In genomic region chr6:52597738-52598122, GRCh38 we compare ENCODE assay signal across 10 cellular contexts. TPM values are rescaled to one million over a fixed set of nuclear protein-coding genes. Genes with fewer than 3 reads are reported as not detected.
DNase-seq lines count a peak whose midpoint lies in the region; ATAC-seq and TF ChIP-seq lines count a peak whose summit lies in the region.
"Had no signal": no experiment of that assay in that cellular context is flagged by ENCODE, and none has a peak within 500 bp of the region (broad histone marks: within the 10 kb centered on the region; RNA-seq: fewer than 3 reads in every experiment).

No MANE protein-coding gene starts in this region.

- no peak overlapping the region for H2BK12ac ChIP-seq in trophoblast cell (ENCODE audit: low read length)

- no peak overlapping the region for H3K23ac ChIP-seq in trophoblast cell (ENCODE audit: low read length)

- no peak overlapping the region for H2BK5ac ChIP-seq in trophoblast cell (ENCODE audit: low read depth, low read length, poor library complexity)

- H2BK120ac ChIP-seq in trophoblast cell (ENCODE audit: insufficient read depth, low read length, poor library complexity), result no peak overlapping the region

- TF ChIP-seq POLR2A in esophagus squamous epithelium (IDR thresholded peaks at IDR 0.05), result no peak

- H3K79me2 ChIP-seq in trophoblast cell (ENCODE audit: control insufficient read depth, insufficient read depth, low read length, poor library complexity), result no peaks in the 10 kb centered on the region

- no peak overlapping the region for H3K9ac ChIP-seq in trophoblast cell (ENCODE audit: low read length)

- H3K79me1 ChIP-seq in trophoblast cell (ENCODE audit: low read length), result no peaks in the 10 kb centered on the region

- H2AFZ ChIP-seq in trophoblast cell (ENCODE audit: insufficient read depth, low read length, poor library complexity), result no peak overlapping the region

- TF ChIP-seq CTCF in BE2C (IDR thresholded peaks at IDR 0.05; ENCODE audit: low read depth, low read length) (no peak), esophagus squamous epithelium (IDR thresholded peaks at IDR 0.05) (no peak)

- H4K91ac ChIP-seq in trophoblast cell (ENCODE audit: low read depth, low read length), result no peak overlapping the region

- ATAC-seq in HG03521 (IDR thresholded peaks at IDR 0.05; ENCODE audit: unreplicated experiment), result no peak
- no peak for ATAC-seq in GM19397 (IDR thresholded peaks at IDR 0.05; ENCODE audit: unreplicated experiment)

- H3K27me3 ChIP-seq in BE2C (no peaks in the 10 kb centered on the region), esophagus squamous epithelium (no peaks in the 10 kb centered on the region), trophoblast cell (ENCODE audit: insufficient read depth, low read length) (no peaks in the 10 kb centered on the region)

- intact Hi-C loops in esophagus squamous epithelium (cut with DNase I), result no loop called here

- H3K27ac ChIP-seq in esophagus squamous epithelium, result peak overlapping the region in 3 of 4 donors; percentile 43 to 78 (median 68)
- H3K27ac ChIP-seq in trophoblast cell (ENCODE audit: low read depth, low read length), result no peak overlapping the region
- H3K27ac ChIP-seq: HL-60 had no signal

- H3K4me3 ChIP-seq in BE2C (ENCODE audit: low read depth, low read length) (peak overlapping the region; percentile 41), esophagus squamous epithelium (peak overlapping the region in 1 of 4 donors; percentile 37), trophoblast cell (ENCODE audit: low read depth, low read length) (no peak overlapping the region)

- H4K8ac ChIP-seq in trophoblast cell (ENCODE audit: low read depth, low read length), result peak overlapping the region; percentile 41

- DNase-seq in BE2C, result no peak
- DNase-seq in NCI-H82 treated with DMSO at 0.1 percent for 48 hours (lab: John Stamatoyannopoulos, UW; ENCODE audit: unreplicated experiment), result peak; percentile 17
- no peak for DNase-seq in esophagus squamous epithelium (lab: John Stamatoyannopoulos, UW)
- DNase-seq in trophoblast cell, result no peak
- DNase-seq in LoVo (ENCODE audit: low spot score), result no peak
- DNase-seq in HT-29 (ENCODE audit: low spot score), result no peak
- DNase-seq: activated CD4-positive, CD25-positive, alpha-beta regulatory T cell treated with anti-CD3 and anti-CD28 coated beads, Interleukin-2, amount 50 U/mL, for 72 hours had no signal

- H3K4me1 ChIP-seq in BE2C, result peaks cover 35% of the 10 kb centered on the region
- H3K4me1 ChIP-seq in esophagus squamous epithelium, result peaks cover 0 to 39% (median 30%) of the 10 kb centered on the region in 3 donors
- H3K4me1 ChIP-seq in trophoblast cell (ENCODE audit: control insufficient read depth in 1 of 2, insufficient read depth in 2 of 2, low read length in 2 of 2), result peaks cover 0 to 3% of the 10 kb centered on the region in 2 experiments

- no peak overlapping the region for H3K14ac ChIP-seq in trophoblast cell (ENCODE audit: low read length)

- H3K9me3 ChIP-seq in BE2C (no peaks in the 10 kb centered on the region), esophagus squamous epithelium (no peaks in the 10 kb centered on the region), trophoblast cell (ENCODE audit: insufficient read depth, low read depth, low read length) (peaks cover 1% of the 10 kb centered on the region)

- H2AK5ac ChIP-seq in trophoblast cell (ENCODE audit: low read length), result no peak overlapping the region

- H3K36me3 ChIP-seq in BE2C, result no peaks in the 10 kb centered on the region
- H3K36me3 ChIP-seq in esophagus squamous epithelium, result no peaks in the 10 kb centered on the region
- no peaks in the 10 kb centered on the region for H3K36me3 ChIP-seq in trophoblast cell (ENCODE audit: control insufficient read depth in 1 of 2, insufficient read depth in 2 of 2, low read length in 2 of 2)

- no peak overlapping the region for H3K4ac ChIP-seq in trophoblast cell (ENCODE audit: low read depth, low read length)

- no peak overlapping the region for H3K4me2 ChIP-seq in trophoblast cell (ENCODE audit: low read length)

- no peak overlapping the region for H4K12ac ChIP-seq in trophoblast cell (ENCODE audit: low read depth, low read length)

- H3K18ac ChIP-seq in trophoblast cell (ENCODE audit: low read length), result no peak overlapping the region

RNA-seq across cellular contexts. Expression of gene TRAM2, which starts 20.9 kb away (rescaled TPM):
- polyA plus RNA-seq in BE2C (2012; ENCODE audit: insufficient read depth, insufficient read length, low read depth), result 5.0 TPM
- total RNA-seq in esophagus squamous epithelium, result 1 to 10 TPM; 2.3 to 8.6 (median 5.3) TPM
- polyA plus RNA-seq in trophoblast cell (2013), result 30.3 and 31.3 TPM in 2 replicates
- total RNA-seq in HT-29 (2014; rRNA removed; shearing (Covaris generic)), result 4.1 and 4.6 TPM in 2 replicates
